11 cellular contexts compared by ENCODE assay signal in genomic region chr16:2471653-2472487, GRCh38. TPM values are rescaled to one million over a fixed set of nuclear protein-coding genes. Genes with fewer than 3 reads are reported as not detected.
DNase-seq lines count a peak whose midpoint lies in the region; ATAC-seq and TF ChIP-seq lines count a peak whose summit lies in the region.
"Had no signal": no experiment of that assay in that cellular context is flagged by ENCODE, and none has a peak within 500 bp of the region (broad histone marks: within the 10 kb centered on the region; RNA-seq: fewer than 3 reads in every experiment).

No MANE protein-coding gene starts in this region.

- DNase-seq in SK-N-SH (peak; percentile 54), stomach (no peak), cerebellum (ENCODE audit: low spot score) (no peak), NCI-H1694 treated with DMSO at 0.1 percent for 48 hours (lab: John Stamatoyannopoulos, UW) (no peak)
- DNase-seq: activated gamma-delta T cell; NCI-H510A treated with DMSO at 0.1 percent for 48 hours; stimulated activated CD4-positive, alpha-beta T cell treated with anti-CD3 and anti-CD28 coated beads, Interleukin-4, amount 100 ng/mL, for 1 hour had no signal

- TF ChIP-seq CTCF in SK-N-SH (IDR thresholded peaks at IDR 0.05) (no peak), VCaP (conservative IDR thresholded peaks at IDR 0.05) (no peak), stomach (IDR thresholded peaks at IDR 0.05) (no peak)

- H2AFZ ChIP-seq in SK-N-SH (ENCODE audit: low read depth) = no peak overlapping the region

- no peaks in the 10 kb centered on the region for H3K9me2 ChIP-seq in SK-N-SH

- no peaks in the 10 kb centered on the region for H3K36me3 ChIP-seq in SK-N-SH (replicated peaks in 1 of 2; ENCODE audit: control insufficient read depth in 1 of 2, insufficient read depth in 2 of 2, low read length in 1 of 2)
- no peaks in the 10 kb centered on the region for H3K36me3 ChIP-seq in stomach

- peak overlapping the region in 1 of 2 experiments; percentile 97; a peak in 2 of 4 replicates for H3K27ac ChIP-seq in SK-N-SH (ENCODE audit: low read depth in 2 of 2, low read length in 1 of 2)
- H3K27ac ChIP-seq in VCaP = peak overlapping the region; percentile 45; the same call in 1 of the 2 replicates
- H3K27ac ChIP-seq in stomach = peak overlapping the region in 1 of 5 donors; percentile 24

- POLR2A ChIA-PET in SK-N-SH (lab: Yijun Ruan, JAX) = interaction anchor here (1.0 to 4.6 kb wide), 2 partner anchors 11 to 635 kb away, joined by 3 to 44 read pairs; no protein-coding TSS in a partner anchor

- no peak for TF ChIP-seq RAD21 in SK-N-SH (IDR thresholded peaks at IDR 0.05; ENCODE audit: low read length)

- H3F3A ChIP-seq in SK-N-SH (replicated peaks; ENCODE audit: insufficient read depth) = peaks cover 10% of the 10 kb centered on the region

- no peak for ATAC-seq in SK-N-SH treated with all-trans-retinoic acid at 6 μM for 48 hours
- ATAC-seq in HG02852 (IDR thresholded peaks at IDR 0.05; ENCODE audit: unreplicated experiment) = no peak

- intact Hi-C loops in stomach (cut with DNase I; ENCODE audit: low total_unique reads) = no loop called here

- TF ChIP-seq EP300 in SK-N-SH (IDR thresholded peaks at IDR 0.05; ENCODE audit: borderline replicate concordance in 1 of 2, low read depth in 1 of 2, low read length in 1 of 2) (no peak), stomach (IDR thresholded peaks at IDR 0.05) (no peak)

- peak overlapping the region; percentile 37; the same call in 1 of the 2 replicates for H3K4me2 ChIP-seq in SK-N-SH

- 86% methylated on average over 23 of the region's 61 CpGs for WGBS in SK-N-SH (ENCODE audit: low lambda C conversion rate)
- 39 to 47% (median 40%) methylated on average over 16 to 61 of the region's 61 CpGs for WGBS in stomach, 5 donors

- H3K9ac ChIP-seq in SK-N-SH = no peak overlapping the region

- H4K20me1 ChIP-seq in SK-N-SH (ENCODE audit: insufficient read depth) = no peaks in the 10 kb centered on the region

- peaks cover 6 to 77% of the 10 kb centered on the region in 2 experiments; a peak in 3 of 4 replicates for H3K4me1 ChIP-seq in SK-N-SH (ENCODE audit: control insufficient read depth in 1 of 2, insufficient read depth in 2 of 2, low read depth in 1 of 2, low read length in 1 of 2)
- peaks cover 56 to 78% (median 77%) of the 10 kb centered on the region in 4 donors for H3K4me1 ChIP-seq in stomach

- no peaks in the 10 kb centered on the region for H3K9me3 ChIP-seq in SK-N-SH
- no peaks in the 10 kb centered on the region for H3K9me3 ChIP-seq in iPS-18c (ENCODE audit: control insufficient read depth, insufficient read depth, low read length)
- H3K9me3 ChIP-seq in stomach = no peaks in the 10 kb centered on the region

- CTCF ChIA-PET in SK-N-SH (lab: Yijun Ruan, JAX) = interaction anchor here (1.1 to 3.6 kb wide), 4 partner anchors 27 to 42 kb away, joined by 3 to 32 read pairs (median 6); no protein-coding TSS in a partner anchor

- H3K4me3 ChIP-seq in SK-N-SH (ENCODE audit: low read depth in 2 of 2, low read length in 1 of 2) = peak overlapping the region in 1 of 2 experiments; percentile 36; a peak in 2 of 4 replicates
- H3K4me3 ChIP-seq in iPS-18c (ENCODE audit: insufficient read depth, low read depth, low read length) = peak overlapping the region; percentile 41
- peak overlapping the region in 3 of 4 donors; percentile 28 to 42 (median 30) for H3K4me3 ChIP-seq in stomach

- TF ChIP-seq POLR2A in stomach (IDR thresholded peaks at IDR 0.05) = no peak

- H3K27me3 ChIP-seq in SK-N-SH (ENCODE audit: insufficient read depth) (no peaks in the 10 kb centered on the region), stomach (peaks cover 19 to 69% (median 62%) of the 10 kb centered on the region in 3 donors)

- H3K79me2 ChIP-seq in SK-N-SH (ENCODE audit: insufficient read depth) = peaks cover 11% of the 10 kb centered on the region; the same call in 1 of the 2 replicates

TF ChIP-seq in SK-N-SH, 30 proteins besides CTCF, POLR2A, EP300 and RAD21:
- no peak for TF ChIP-seq MEF2A (IDR thresholded peaks at IDR 0.05; ENCODE audit: borderline replicate concordance, low read depth)
- no peak for TF ChIP-seq FOXM1 (IDR thresholded peaks at IDR 0.05; ENCODE audit: low read depth)
- no peak for TF ChIP-seq RCOR1 (IDR thresholded peaks at IDR 0.05; ENCODE audit: low read length)
- no peak for TF ChIP-seq PBX3 (IDR thresholded peaks at IDR 0.05)
- no peak for TF ChIP-seq CHD2 (IDR thresholded peaks at IDR 0.05; ENCODE audit: low read length, partially characterized antibody)
- no peak for TF ChIP-seq EZH2phosphoT487 (IDR thresholded peaks at IDR 0.05; ENCODE audit: borderline replicate concordance, low read depth)
- TF ChIP-seq SMC3 (IDR thresholded peaks at IDR 0.05; ENCODE audit: low read depth, low read length) = no peak
TF ChIP-seq in SK-N-SH: peak in this region for 0.

TF ChIP-seq in SK-N-SH treated with all-trans-retinoic acid at 6 μM for 48 hours, 23 proteins besides CTCF, POLR2A, EP300 and RAD21:
- TF ChIP-seq ZFP30 (CRISPR knock-in tag; IDR thresholded peaks at IDR 0.05) (no peak), ZNF8 (CRISPR knock-in tag; IDR thresholded peaks at IDR 0.05) (no peak), OSR1 (CRISPR knock-in tag; IDR thresholded peaks at IDR 0.05) (no peak), ZC3H10 (CRISPR knock-in tag; IDR thresholded peaks at IDR 0.05) (no peak), ZNF70 (CRISPR knock-in tag; IDR thresholded peaks at IDR 0.05) (no peak), PATZ1 (CRISPR knock-in tag; IDR thresholded peaks at IDR 0.05; ENCODE audit: borderline replicate concordance) (no peak)

RNA-seq across cellular contexts. Expression of gene NTN3, which starts 0.8 kb away (rescaled TPM):
- polyA plus RNA-seq in SK-N-SH (2012; rRNA removed) (0.26 and 0.28 TPM in 2 replicates), stomach (not detected)
- polyA plus RNA-seq in SK-N-SH (2012; cell fraction: cytosol; rRNA removed) = 0.10 and 0.29 TPM in 2 replicates
- 0.56 and 1.4 TPM in 2 replicates for polyA plus RNA-seq in SK-N-SH (2012; cell fraction: nucleus; rRNA removed)
- total RNA-seq in stomach (1 to 10 TPM in 1 of 5 donors, not detected in 4; 1.8 TPM), cerebellum (2.5 TPM)

RNA-seq across cellular contexts. Expression of gene TBC1D24, which starts 3.1 kb away (rescaled TPM):
- polyA plus RNA-seq in SK-N-SH (2012; rRNA removed) (5.6 and 6.7 TPM in 2 replicates), stomach (1 to 10 TPM; 3.2 to 4.2 (median 3.4) TPM)
- polyA plus RNA-seq in SK-N-SH (2012; cell fraction: cytosol; rRNA removed) = 2.7 and 3.9 TPM in 2 replicates
- 18.3 and 20.6 TPM in 2 replicates for polyA plus RNA-seq in SK-N-SH (2012; cell fraction: nucleus; rRNA removed)
- total RNA-seq in stomach (10 to 100 TPM in 4 of 5 donors, 1 to 10 TPM in 1; 5.0 to 35.6 (median 18.7) TPM), cerebellum (30.4 TPM)

RNA-seq across cellular contexts. Expression of gene TEDC2, which starts 12.0 kb away (rescaled TPM):
- polyA plus RNA-seq in SK-N-SH (2012; rRNA removed) (15.6 and 16.5 TPM in 2 replicates), stomach (1 to 10 TPM in 2 of 3 donors, not detected in 1; 1.5 to 2.7 TPM)
- 4.8 and 8.5 TPM in 2 replicates for polyA plus RNA-seq in SK-N-SH (2012; cell fraction: cytosol; rRNA removed)
- 58.5 and 87.2 TPM in 2 replicates for polyA plus RNA-seq in SK-N-SH (2012; cell fraction: nucleus; rRNA removed)
- total RNA-seq in stomach (1 to 10 TPM in 3 of 5 donors, not detected in 2; 1.3 to 3.8 (median 3.6) TPM), cerebellum (5.9 TPM)

RNA-seq across cellular contexts. Expression of gene ATP6V0C, which starts 41.9 kb away (rescaled TPM):
- polyA plus RNA-seq in SK-N-SH (2012; rRNA removed) (30.2 and 80.1 TPM in 2 replicates), stomach (100 to 1,000 TPM in 1 of 3 donors, 10 to 100 TPM in 2; 49.8 to 113 (median 82.3) TPM)
- polyA plus RNA-seq in SK-N-SH (2012; cell fraction: cytosol; rRNA removed) = 61.1 and 88.7 TPM in 2 replicates
- polyA plus RNA-seq in SK-N-SH (2012; cell fraction: nucleus; rRNA removed) = 73.3 and 99.4 TPM in 2 replicates
- total RNA-seq in stomach (100 to 1,000 TPM in 2 of 5 donors, 10 to 100 TPM in 2, 1 to 10 TPM in 1; 8.1 to 169 (median 68.3) TPM), cerebellum (23.9 TPM)

RNA-seq across cellular contexts. Expression of gene CCNF, which starts 42.6 kb away (rescaled TPM):
- polyA plus RNA-seq in SK-N-SH (2012; rRNA removed) (3.8 and 4.6 TPM in 2 replicates), stomach (1 to 10 TPM in 2 of 3 donors, under 1 TPM in 1; 0.46 to 3.6 (median 1.9) TPM)
- polyA plus RNA-seq in SK-N-SH (2012; cell fraction: cytosol; rRNA removed) = 2.5 and 3.5 TPM in 2 replicates
- polyA plus RNA-seq in SK-N-SH (2012; cell fraction: nucleus; rRNA removed) = 10.2 and 14.5 TPM in 2 replicates
- total RNA-seq in stomach (1 to 10 TPM; 1.3 to 7.8 (median 5.2) TPM), cerebellum (11.1 TPM)
